Comparison of ENCODE assay signal across 11 cellular contexts in the genomic region with DNA sequence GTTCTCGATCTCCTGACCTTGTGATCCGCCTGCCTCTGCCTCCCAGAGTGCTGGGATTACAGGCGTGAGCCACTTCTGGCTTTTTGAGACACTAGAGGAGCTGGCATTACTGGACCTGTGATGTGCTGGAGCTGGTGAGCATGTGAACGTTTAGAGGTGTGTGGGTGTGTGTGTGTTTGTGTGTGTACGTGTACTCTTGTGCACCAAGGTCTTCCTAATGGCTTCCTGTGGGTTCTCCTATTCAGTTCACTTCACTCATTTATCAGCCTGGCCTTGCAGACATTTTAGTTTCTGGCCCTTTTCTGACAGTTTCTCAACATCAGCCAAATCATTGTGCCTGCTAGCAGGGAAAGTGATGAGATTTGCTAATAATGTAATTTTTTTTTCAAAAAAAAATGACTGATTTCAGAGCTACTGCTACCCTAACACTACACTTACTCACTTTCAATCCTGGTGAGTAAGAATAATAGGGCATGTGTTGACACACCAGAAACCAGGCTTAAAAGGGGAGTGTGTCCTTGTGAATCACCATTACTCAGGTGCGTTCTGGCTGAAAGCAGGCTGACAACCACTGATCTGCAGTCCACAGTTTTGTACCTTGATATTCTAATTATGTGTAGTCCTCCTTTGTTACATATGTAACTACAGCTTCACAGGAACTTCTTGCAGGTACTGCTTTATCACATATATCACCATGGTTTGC. TPM values are rescaled to one million over a fixed set of nuclear protein-coding genes. Genes with fewer than 3 reads are reported as not detected.
DNase-seq lines count a peak whose midpoint lies in the region; ATAC-seq, FAIRE-seq and TF ChIP-seq lines count a peak whose summit lies in the region.
"Had no signal": no experiment of that assay in that cellular context is flagged by ENCODE, and none has a peak within 500 bp of the region (broad histone marks: within the 10 kb centered on the region; RNA-seq: fewer than 3 reads in every experiment).

No MANE protein-coding gene starts in this region.

- H3K27me3 Mint-ChIP-seq in mesothelial cell of epicardium (ENCODE audit: low read depth): no peaks in the 10 kb centered on the region
- H3K27me3 Mint-ChIP-seq: dendritic cell treated with granulocyte-macrophage colony-stimulating factor and Interleukin-4, amounts not matched to agents 40 ng/mL and 50 ng/mL, for 4 days had no signal

- no peak overlapping the region for H3K4me2 ChIP-seq in GM23248 (ENCODE audit: unreplicated experiment)

- no peak overlapping the region for H3K27ac Mint-ChIP-seq in mesothelial cell of epicardium
- H3K27ac Mint-ChIP-seq: dendritic cell treated with granulocyte-macrophage colony-stimulating factor and Interleukin-4, amounts not matched to agents 40 ng/mL and 50 ng/mL, for 4 days had no signal

- ATAC-seq in HG02571 (IDR thresholded peaks at IDR 0.05; ENCODE audit: unreplicated experiment): no peak
- ATAC-seq: left ventricle myocardium superior had no signal

- peaks cover 15% of the 10 kb centered on the region for H3K4me1 ChIP-seq in GM23248 (ENCODE audit: insufficient read depth)

- H3K36me3 Mint-ChIP-seq in mesothelial cell of epicardium: no peaks in the 10 kb centered on the region

- H3K9me3 Mint-ChIP-seq in mesothelial cell of epicardium: peaks cover 10% of the 10 kb centered on the region
- H3K9me3 Mint-ChIP-seq: dendritic cell treated with granulocyte-macrophage colony-stimulating factor and Interleukin-4, amounts not matched to agents 40 ng/mL and 50 ng/mL, for 4 days had no signal

- no peak for TF ChIP-seq CTCF in GM12865 (IDR thresholded peaks at IDR 0.05; ENCODE audit: insufficient read depth, low read depth, low read length, missing control alignments)
- no peak for TF ChIP-seq CTCF in mesothelial cell of epicardium (IDR thresholded peaks at IDR 0.05; ENCODE audit: unreplicated experiment)

- DNase-seq in GM12865 (ENCODE audit: low read depth) (peak; percentile 41), GM23248 (peak; percentile 87), RCC 7860 (ENCODE audit: low spot score) (peak; percentile 84), kidney glomerular epithelial cell (lab: John Stamatoyannopoulos, UW) (peak; percentile 70), NCI-H526 (lab: John Stamatoyannopoulos, UW) (no peak), mesothelial cell of epicardium (ENCODE audit: low spot score in 2 of 2, unreplicated experiment in 2 of 2) (no peak), nucleus accumbens (lab: John Stamatoyannopoulos, UW) (no peak)
- DNase-seq: left ventricle myocardium superior, NCI-H2171 had no signal

- no peaks in the 10 kb centered on the region for H3K36me3 ChIP-seq in GM23248 (ENCODE audit: low read depth)

- WGBS in GM23248 (ENCODE audit: low coverage in 1 of 2, low lambda C conversion rate in 2 of 2, missing lambda C conversion rate in 2 of 2), 2 experiments: 47 to 48% methylated on average over 6 of the region's 6 CpGs

- H3K27me3 ChIP-seq in GM23248 (replicated peaks; ENCODE audit: insufficient read depth): no peaks in the 10 kb centered on the region

- H3K4me3 Mint-ChIP-seq in mesothelial cell of epicardium: no peak overlapping the region
- H3K4me3 Mint-ChIP-seq: dendritic cell treated with granulocyte-macrophage colony-stimulating factor and Interleukin-4, amounts not matched to agents 40 ng/mL and 50 ng/mL, for 4 days had no signal

- H2AFZ ChIP-seq in GM23248: 0 out of 2 replicates have a peak overlapping the region, but pooled peaks have one; percentile 31

- no peaks in the 10 kb centered on the region for H4K20me1 ChIP-seq in GM23248 (ENCODE audit: insufficient read depth)

- H3K27ac ChIP-seq in GM23248: no peak overlapping the region

- in situ Hi-C loops in GM23248 (cut with MboI): no loop called here

- H3K4me1 Mint-ChIP-seq in mesothelial cell of epicardium: peaks cover 7% of the 10 kb centered on the region

- FAIRE-seq in RCC 7860 (lab: Jason Lieb, UNC): peak; percentile 93

- H3K9ac ChIP-seq in GM23248: no peak overlapping the region

- H3F3A ChIP-seq in GM23248 (ENCODE audit: insufficient read depth): peaks cover 16% of the 10 kb centered on the region

- H3K9me2 ChIP-seq in GM23248 (ENCODE audit: insufficient read depth): no peaks in the 10 kb centered on the region

- no peaks in the 10 kb centered on the region for H3K9me3 ChIP-seq in GM23248 (ENCODE audit: low read depth)

- H3K79me2 ChIP-seq in GM23248 (ENCODE audit: insufficient read depth): no peaks in the 10 kb centered on the region

- no peak overlapping the region for H3K4me3 ChIP-seq in GM12865 (ENCODE audit: low read depth, low read length)
- H3K4me3 ChIP-seq in GM23248: no peak overlapping the region

RNA-seq across cellular contexts. Expression of gene ACTR3, which starts 41.0 kb away (rescaled TPM):
- total RNA-seq in GM23248 (2014; rRNA removed; shearing (Covaris generic)): 343 and 410 TPM in 2 replicates
- 361 and 377 TPM in 2 replicates for polyA plus RNA-seq in GM23248 (2016; fragmentation: Nextera tagmentation; extraction: Ambion mirVana)
- total RNA-seq in mesothelial cell of epicardium: 150 to 163 TPM (median 151 TPM) in 3 replicates

Comparison
In these comparisons a context has a peak if more than half of its experiments do, and no peak if none do; other contexts are left out.
1. DNase-seq: peak in GM12865 (single experiment), GM23248 (single experiment), RCC 7860 (single experiment) and kidney glomerular epithelial cell (single experiment); none in NCI-H526 (0 of 2), mesothelial cell of epicardium (0 of 2) and nucleus accumbens (0 of 56).